ENCODE assay signal across 12 cellular contexts in genomic region chr5:95715799-95716461, GRCh38. TPM values are rescaled to one million over a fixed set of nuclear protein-coding genes. Genes with fewer than 3 reads are reported as not detected.
DNase-seq lines count a peak whose midpoint lies in the region; ATAC-seq and TF ChIP-seq lines count a peak whose summit lies in the region.
"Had no signal": no experiment of that assay in that cellular context is flagged by ENCODE, and none has a peak within 500 bp of the region (broad histone marks: within the 10 kb centered on the region; RNA-seq: fewer than 3 reads in every experiment).

No MANE protein-coding gene starts in this region.

- ATAC-seq in IMR-90 (ENCODE audit: low read depth): no peak
- peak; percentile 32 for ATAC-seq in effector memory CD8-positive, alpha-beta T cell (replicated peaks)
- peak; percentile 75 for ATAC-seq in stimulated activated effector memory CD8-positive, alpha-beta T cell treated with anti-CD3 and anti-CD28 coated beads, Interleukin-12 subunit alpha, Interleukin-12 subunit beta, amount 100 ng/mL, for 72 hours
- ATAC-seq: stimulated activated naive B cell treated with anti-CD40 and anti-IgM and Interleukin-4, amounts not matched to agents 10 μg/mL and 1 μg/mL and 100 μg/mL, for 72 hours; WTC11 had no signal

- H4K5ac ChIP-seq in IMR-90 (ENCODE audit: low read depth, low read length): no peak overlapping the region

- H2BK20ac ChIP-seq in IMR-90 (ENCODE audit: low read depth, low read length): no peak overlapping the region

- CTCF ChIA-PET in activated naive CD4-positive, alpha-beta T cell treated with anti-CD3 and anti-CD28 coated beads for 36 hours (lab: Charles Lee): no interaction called here
- CTCF ChIA-PET in IMR-90 (lab: Yijun Ruan, JAX): no interaction called here

- no peak overlapping the region for H2BK15ac ChIP-seq in IMR-90 (ENCODE audit: low read depth, low read length)

- POLR2A ChIA-PET in IMR-90 (lab: Charles Lee; ENCODE audit: unreplicated experiment): no interaction called here

- H3K9me3 Mint-ChIP-seq in activated naive CD4-positive, alpha-beta T cell treated with anti-CD3 and anti-CD28 coated beads for 36 hours: no peaks in the 10 kb centered on the region
- H3K9me3 Mint-ChIP-seq in effector memory CD8-positive, alpha-beta T cell: no peaks in the 10 kb centered on the region
- no peaks in the 10 kb centered on the region for H3K9me3 Mint-ChIP-seq in stimulated activated effector memory CD8-positive, alpha-beta T cell treated with anti-CD3 and anti-CD28 coated beads, Interleukin-12 subunit alpha, Interleukin-12 subunit beta, amount 100 ng/mL, for 72 hours
- H3K9me3 Mint-ChIP-seq: stimulated activated naive B cell treated with anti-CD40 and anti-IgM and Interleukin-4, amounts not matched to agents 10 μg/mL and 1 μg/mL and 100 μg/mL, for 72 hours; WTC11 had no signal

- H3K9ac ChIP-seq in IMR-90 (ENCODE audit: low read depth, low read length): no peak overlapping the region

- H2BK5ac ChIP-seq in IMR-90 (ENCODE audit: low read depth, low read length, poor library complexity, severe bottlenecking): no peak overlapping the region

- H3K27ac ChIP-seq in IMR-90 (ENCODE audit: insufficient read depth, low read length): no peak overlapping the region
- H3K27ac ChIP-seq: C4-2B, sigmoid colon had no signal

- peaks cover 9% of the 10 kb centered on the region for H3K27me3 Mint-ChIP-seq in activated naive CD4-positive, alpha-beta T cell treated with anti-CD3 and anti-CD28 coated beads for 36 hours (ENCODE audit: low read depth)
- H3K27me3 Mint-ChIP-seq in effector memory CD8-positive, alpha-beta T cell: peaks cover 0 to 7% of the 10 kb centered on the region in 2 donors
- H3K27me3 Mint-ChIP-seq: stimulated activated naive B cell treated with anti-CD40 and anti-IgM and Interleukin-4, amounts not matched to agents 10 μg/mL and 1 μg/mL and 100 μg/mL, for 72 hours had no signal

- H3K4ac ChIP-seq in IMR-90 (ENCODE audit: low read depth, low read length): no peak overlapping the region

- H3K79me1 ChIP-seq in IMR-90 (ENCODE audit: low read depth in 1 of 2, low read length in 2 of 2): no peaks in the 10 kb centered on the region; a peak in 1 of 4 replicates

- no peak for TF ChIP-seq CTCF in IMR-90 (conservative IDR thresholded peaks at IDR 0.05; ENCODE audit: low read depth, low read length)

- no peak for TF ChIP-seq POLR2A in IMR-90 (IDR thresholded peaks at IDR 0.05; ENCODE audit: low read depth, low read length)

- no peak overlapping the region for H2AK9ac ChIP-seq in IMR-90 (replicated peaks; ENCODE audit: low read depth, low read length, poor library complexity)

- H3K27me3 ChIP-seq in IMR-90 (ENCODE audit: control insufficient read depth, insufficient read depth, low read length): no peaks in the 10 kb centered on the region
- H3K27me3 ChIP-seq: sigmoid colon had no signal

- no peak for TF ChIP-seq RAD21 in IMR-90 (IDR thresholded peaks at IDR 0.05; ENCODE audit: low read length)

- no peak overlapping the region for H3K23ac ChIP-seq in IMR-90 (ENCODE audit: low read depth, low read length)

- H3K4me3 Mint-ChIP-seq in activated naive CD4-positive, alpha-beta T cell treated with anti-CD3 and anti-CD28 coated beads for 36 hours: no peak overlapping the region
- no peak overlapping the region for H3K4me3 Mint-ChIP-seq in effector memory CD8-positive, alpha-beta T cell
- H3K4me3 Mint-ChIP-seq in stimulated activated effector memory CD8-positive, alpha-beta T cell treated with anti-CD3 and anti-CD28 coated beads, Interleukin-12 subunit alpha, Interleukin-12 subunit beta, amount 100 ng/mL, for 72 hours: no peak overlapping the region
- H3K4me3 Mint-ChIP-seq: stimulated activated naive B cell treated with anti-CD40 and anti-IgM and Interleukin-4, amounts not matched to agents 10 μg/mL and 1 μg/mL and 100 μg/mL, for 72 hours; WTC11 had no signal

- H3K9me3 ChIP-seq in IMR-90 (ENCODE audit: control insufficient read depth, insufficient read depth, low read length): no peaks in the 10 kb centered on the region
- H3K9me3 ChIP-seq: sigmoid colon had no signal

- no peak overlapping the region for H3K4me2 ChIP-seq in IMR-90 (ENCODE audit: low read depth, low read length)

- H3K4me1 ChIP-seq in IMR-90 (ENCODE audit: control insufficient read depth, insufficient read depth, low read length): peaks cover 9% of the 10 kb centered on the region

- WGBS in IMR-90 (ENCODE audit: extremely low coverage in 2 of 2, insufficient read length in 1 of 2), 2 experiments: 100% methylated on average over 1 of the region's 5 CpGs; no CpG with 5 or more reads in 1 of the 2 experiments

- no peak overlapping the region for H3K18ac ChIP-seq in IMR-90 (ENCODE audit: low read depth, low read length)

- no peaks in the 10 kb centered on the region for H3K36me3 ChIP-seq in IMR-90 (ENCODE audit: control insufficient read depth, insufficient read depth, low read length)
- H3K36me3 ChIP-seq: sigmoid colon had no signal

- intact Hi-C loops in activated naive CD4-positive, alpha-beta T cell treated with anti-CD3 and anti-CD28 coated beads for 36 hours (cut with micrococcal nuclease): loop anchor here (5.0 to 10.0 kb wide), 6 partner anchors 54 to 946 kb away; partner anchors contain the start of gene CAST
- intact Hi-C loops in IMR-90 (cut with micrococcal nuclease): no loop called here

- peak; percentile 5 for DNase-seq in activated naive CD4-positive, alpha-beta T cell treated with Interleukin-2 at 50 U/mL for 16 hours
- no peak for DNase-seq in activated naive CD4-positive, alpha-beta T cell treated with anti-CD3 and anti-CD28 coated beads for 36 hours
- DNase-seq in IMR-90 (peak; percentile 76), NCI-H187 (lab: John Stamatoyannopoulos, UW) (no peak), NOMO-1 treated with DMSO at 0.1 percent for 48 hours (lab: John Stamatoyannopoulos, UW; ENCODE audit: unreplicated experiment) (no peak), DMS79 (lab: John Stamatoyannopoulos, UW) (no peak)
- no peak for DNase-seq in effector memory CD8-positive, alpha-beta T cell
- peak in 1 of 2 donors; percentile 62 for DNase-seq in stimulated activated effector memory CD8-positive, alpha-beta T cell treated with anti-CD3 and anti-CD28 coated beads, Interleukin-12 subunit alpha, Interleukin-12 subunit beta, amount 100 ng/mL, for 72 hours (ENCODE audit: low spot score in 2 of 2)
- DNase-seq: sigmoid colon; stimulated activated naive B cell treated with anti-CD40 and anti-IgM and Interleukin-4, amounts not matched to agents 10 μg/mL and 1 μg/mL and 100 μg/mL, for 72 hours had no signal

- H4K20me1 ChIP-seq in IMR-90 (ENCODE audit: insufficient read depth, low read length): no peaks in the 10 kb centered on the region

- no peak overlapping the region for H3K27ac Mint-ChIP-seq in activated naive CD4-positive, alpha-beta T cell treated with anti-CD3 and anti-CD28 coated beads for 36 hours
- no peak overlapping the region for H3K27ac Mint-ChIP-seq in effector memory CD8-positive, alpha-beta T cell
- H3K27ac Mint-ChIP-seq in stimulated activated effector memory CD8-positive, alpha-beta T cell treated with anti-CD3 and anti-CD28 coated beads, Interleukin-12 subunit alpha, Interleukin-12 subunit beta, amount 100 ng/mL, for 72 hours: no peak overlapping the region
- H3K27ac Mint-ChIP-seq: stimulated activated naive B cell treated with anti-CD40 and anti-IgM and Interleukin-4, amounts not matched to agents 10 μg/mL and 1 μg/mL and 100 μg/mL, for 72 hours; WTC11 had no signal

- peaks cover 30% of the 10 kb centered on the region for H3K4me1 Mint-ChIP-seq in activated naive CD4-positive, alpha-beta T cell treated with anti-CD3 and anti-CD28 coated beads for 36 hours (ENCODE audit: low read depth)
- peaks cover 0 to 10% of the 10 kb centered on the region in 2 donors for H3K4me1 Mint-ChIP-seq in effector memory CD8-positive, alpha-beta T cell (ENCODE audit: low read depth in 2 of 2)
- H3K4me1 Mint-ChIP-seq in stimulated activated effector memory CD8-positive, alpha-beta T cell treated with anti-CD3 and anti-CD28 coated beads, Interleukin-12 subunit alpha, Interleukin-12 subunit beta, amount 100 ng/mL, for 72 hours: peaks cover 19% of the 10 kb centered on the region
- H3K4me1 Mint-ChIP-seq: stimulated activated naive B cell treated with anti-CD40 and anti-IgM and Interleukin-4, amounts not matched to agents 10 μg/mL and 1 μg/mL and 100 μg/mL, for 72 hours had no signal

- no peak overlapping the region for H4K91ac ChIP-seq in IMR-90 (ENCODE audit: insufficient read depth, low read depth, low read length)

- no peak overlapping the region for H3K4me3 ChIP-seq in IMR-90 (ENCODE audit: insufficient read depth, low read depth, low read length)
- H3K4me3 ChIP-seq: sigmoid colon had no signal

- no peak overlapping the region for H3K56ac ChIP-seq in IMR-90 (ENCODE audit: extremely low read depth, insufficient read depth, low read length)

- in situ Hi-C loops in IMR-90 (cut with MboI; ENCODE audit: low sequenced_read_pairs): no loop called here

- no peak overlapping the region for H4K8ac ChIP-seq in IMR-90 (ENCODE audit: low read depth in 2 of 2, low read length in 2 of 2)

- H3K9me1 ChIP-seq in IMR-90 (ENCODE audit: insufficient read depth, low read length): no peaks in the 10 kb centered on the region; the same call in 1 of the 2 replicates

- BruUV-seq in IMR-90 (replicated peaks; lab: Mats Ljungman, UMichigan): no TSS peak

- no peaks in the 10 kb centered on the region for H3K36me3 Mint-ChIP-seq in activated naive CD4-positive, alpha-beta T cell treated with anti-CD3 and anti-CD28 coated beads for 36 hours (ENCODE audit: low read depth)
- no peaks in the 10 kb centered on the region for H3K36me3 Mint-ChIP-seq in effector memory CD8-positive, alpha-beta T cell (ENCODE audit: insufficient read depth)
- H3K36me3 Mint-ChIP-seq in stimulated activated effector memory CD8-positive, alpha-beta T cell treated with anti-CD3 and anti-CD28 coated beads, Interleukin-12 subunit alpha, Interleukin-12 subunit beta, amount 100 ng/mL, for 72 hours: no peaks in the 10 kb centered on the region
- H3K36me3 Mint-ChIP-seq: stimulated activated naive B cell treated with anti-CD40 and anti-IgM and Interleukin-4, amounts not matched to agents 10 μg/mL and 1 μg/mL and 100 μg/mL, for 72 hours; WTC11 had no signal

- dilution Hi-C loops in IMR-90 (cut with HindIII; ENCODE audit: low sequenced_read_pairs, unreplicated experiment): no loop called here

- no peak overlapping the region for H2AK5ac ChIP-seq in IMR-90 (ENCODE audit: low read depth, low read length)

- no peak overlapping the region for H3K14ac ChIP-seq in IMR-90 (replicated peaks; ENCODE audit: low read depth, low read length)

- H2BK120ac ChIP-seq in IMR-90 (ENCODE audit: low read depth, low read length): no peak overlapping the region

- no peak overlapping the region for H2AFZ ChIP-seq in IMR-90 (replicated peaks; ENCODE audit: low read length, poor library complexity)

RNA-seq across cellular contexts. Expression of gene RHOBTB3, which starts 15.2 kb away (rescaled TPM):
- 1 to 10 TPM; 1.5 to 2.4 TPM for total RNA-seq in activated naive CD4-positive, alpha-beta T cell treated with anti-CD3 and anti-CD28 coated beads for 36 hours
- 356 and 447 TPM in 2 replicates for total RNA-seq in IMR-90 (2012; rRNA removed)
- 117 and 118 TPM in 2 replicates for polyA plus RNA-seq in IMR-90 (2012; rRNA removed)
- 106 and 114 TPM in 2 replicates for polyA plus RNA-seq in IMR-90 (2012; cell fraction: cytosol; rRNA removed)
- polyA plus RNA-seq in IMR-90 (2012; cell fraction: nucleus; rRNA removed; ENCODE audit: low replicate concordance): 115 and 315 TPM in 2 replicates

RNA-seq across cellular contexts. Expression of gene SPATA9, which starts 33.1 kb away (rescaled TPM):
- total RNA-seq in activated naive CD4-positive, alpha-beta T cell treated with anti-CD3 and anti-CD28 coated beads for 36 hours: not detected
- 0.72 and 0.83 TPM in 2 replicates for total RNA-seq in IMR-90 (2012; rRNA removed)
- polyA plus RNA-seq in IMR-90 (2012; rRNA removed): 0.66 and 0.86 TPM in 2 replicates
- 0.16 and 0.25 TPM in 2 replicates for polyA plus RNA-seq in IMR-90 (2012; cell fraction: cytosol; rRNA removed)
- polyA plus RNA-seq in IMR-90 (2012; cell fraction: nucleus; rRNA removed; ENCODE audit: low replicate concordance): 0.21 and 2.0 TPM in 2 replicates
- total RNA-seq: WTC11 had no signal

Comparison
In these comparisons a context has a peak if more than half of its experiments do, and no peak if none do; other contexts are left out.
1. DNase-seq: peak in activated naive CD4-positive, alpha-beta T cell treated with Interleukin-2 at 50 U/mL for 16 hours (single experiment) and IMR-90 (single experiment); none in activated naive CD4-positive, alpha-beta T cell treated with anti-CD3 and anti-CD28 coated beads for 36 hours (single experiment), effector memory CD8-positive, alpha-beta T cell (0 of 3), NCI-H187 (0 of 2), NOMO-1 treated with DMSO at 0.1 percent for 48 hours (single experiment) and DMS79 (single experiment).
2. RNA of gene RHOBTB3, which starts 15.2 kb away (total RNA-seq): 356 to 447 TPM in IMR-90; 1.5 to 2.4 TPM in activated naive CD4-positive, alpha-beta T cell treated with anti-CD3 and anti-CD28 coated beads for 36 hours; every median in the first group is over 100 times any median in the second.